Comparison of ENCODE assay signal across 9 cellular contexts in genomic region chr18:49858309-49859005, GRCh38. TPM values are rescaled to one million over a fixed set of nuclear protein-coding genes. Genes with fewer than 3 reads are reported as not detected.
DNase-seq lines count a peak whose midpoint lies in the region; ATAC-seq and TF ChIP-seq lines count a peak whose summit lies in the region.
"Had no signal": no experiment of that assay in that cellular context is flagged by ENCODE, and none has a peak within 500 bp of the region (broad histone marks: within the 10 kb centered on the region; RNA-seq: fewer than 3 reads in every experiment).

No MANE protein-coding gene starts in this region.

- H2AFZ ChIP-seq in PC-3 (ENCODE audit: low read length), result peak overlapping the region; percentile 34; the same call in 1 of the 2 replicates
- H2AFZ ChIP-seq in neural cell (ENCODE audit: low read depth, low read length), result no peak overlapping the region

- BruUV-seq in PC-3 (replicated peaks; lab: Mats Ljungman, UMichigan), result no TSS peak

- DNase-seq in COLO668 (lab: John Stamatoyannopoulos, UW; ENCODE audit: unreplicated experiment) (peak; percentile 75), HS-5 (ENCODE audit: low read depth) (peak; percentile 4), PC-3 (peak; percentile 61), fibroblast of pulmonary artery (ENCODE audit: low read depth) (peak; percentile 86), thoracic aorta (ENCODE audit: low spot score) (no peak)
- peak; percentile 49 to 70 for DNase-seq in activated T-cell treated with anti-CD3 and anti-CD28 coated beads, Interleukin-2, amount 50 U/mL, for 72 hours

- H3K27me3 ChIP-seq in PC-3 (ENCODE audit: low read length) (no peaks in the 10 kb centered on the region), neural cell (ENCODE audit: insufficient read depth, low read depth, low read length) (no peaks in the 10 kb centered on the region), thoracic aorta (replicated peaks; ENCODE audit: insufficient read depth) (no peaks in the 10 kb centered on the region)

- H3K9me2 ChIP-seq in PC-3 (replicated peaks; ENCODE audit: low read length) (no peaks in the 10 kb centered on the region), neural cell (ENCODE audit: insufficient read depth, low read length) (no peaks in the 10 kb centered on the region)

- H3K36me3 ChIP-seq in PC-3 (ENCODE audit: low read depth, low read length) (no peaks in the 10 kb centered on the region), neural cell (ENCODE audit: insufficient read depth, low read length) (no peaks in the 10 kb centered on the region), thoracic aorta (no peaks in the 10 kb centered on the region)

- TF ChIP-seq CTCF in PC-3 (conservative IDR thresholded peaks at IDR 0.05; ENCODE audit: low read depth, low read length) (peak; percentile 77), fibroblast of pulmonary artery (IDR thresholded peaks at IDR 0.05; ENCODE audit: low read length, missing control alignments) (peak; percentile 90), neural cell (IDR thresholded peaks at IDR 0.05; ENCODE audit: poor library complexity, severe bottlenecking) (peak; percentile 87), thoracic aorta (IDR thresholded peaks at IDR 0.05) (peak; percentile 76)

- no peak for TF ChIP-seq EP300 in neural cell (conservative IDR thresholded peaks at IDR 0.05; ENCODE audit: poor library complexity, severe bottlenecking)

- no peaks in the 10 kb centered on the region for H3K4me1 Mint-ChIP-seq in activated T-cell treated with anti-CD3 and anti-CD28 coated beads, Interleukin-2, amount 50 U/mL, for 72 hours (ENCODE audit: low read depth)
- H3K4me1 Mint-ChIP-seq: activated naive CD4-positive, alpha-beta T cell treated with anti-CD3 and anti-CD28 coated beads, Interleukin-2, amount 50 U/mL, for 24 hours had no signal

- no peak overlapping the region for H3K9ac ChIP-seq in PC-3 (ENCODE audit: low read length)
- no peak overlapping the region for H3K9ac ChIP-seq in neural cell (ENCODE audit: low read length)

- H3K4me2 ChIP-seq in PC-3 (ENCODE audit: low read length) (peak overlapping the region; percentile 22; the same call in 1 of the 2 replicates), neural cell (ENCODE audit: low read length) (no peak overlapping the region)

- no peaks in the 10 kb centered on the region for H3K9me3 Mint-ChIP-seq in activated T-cell treated with anti-CD3 and anti-CD28 coated beads, Interleukin-2, amount 50 U/mL, for 72 hours
- H3K9me3 Mint-ChIP-seq: activated naive CD4-positive, alpha-beta T cell treated with anti-CD3 and anti-CD28 coated beads, Interleukin-2, amount 50 U/mL, for 24 hours had no signal

- no peak overlapping the region for H3K27ac Mint-ChIP-seq in activated T-cell treated with anti-CD3 and anti-CD28 coated beads, Interleukin-2, amount 50 U/mL, for 72 hours
- H3K27ac Mint-ChIP-seq: activated naive CD4-positive, alpha-beta T cell treated with anti-CD3 and anti-CD28 coated beads, Interleukin-2, amount 50 U/mL, for 24 hours had no signal

- intact Hi-C loops in PC-3 (cut with micrococcal nuclease), result loop anchor here (1.0 to 5.0 kb wide), 4 partner anchors 61 to 348 kb away; no protein-coding TSS in a partner anchor

- H3K9me3 ChIP-seq in PC-3 (ENCODE audit: low read length) (no peaks in the 10 kb centered on the region), neural cell (ENCODE audit: low read length) (no peaks in the 10 kb centered on the region), thoracic aorta (no peaks in the 10 kb centered on the region)

- H3F3A ChIP-seq in PC-3 (ENCODE audit: low read length, unreplicated experiment), result no peaks in the 10 kb centered on the region
- H3F3A ChIP-seq in neural cell (ENCODE audit: insufficient read depth, low read length, poor library complexity, severe bottlenecking), result no peaks in the 10 kb centered on the region

- H4K20me1 ChIP-seq in PC-3 (ENCODE audit: low read length) (no peaks in the 10 kb centered on the region), neural cell (ENCODE audit: insufficient read depth) (no peaks in the 10 kb centered on the region)

- H3K27ac ChIP-seq in PC-3 (ENCODE audit: low read length) (peak overlapping the region; percentile 23; the same call in 1 of the 2 replicates), neural cell (ENCODE audit: low read length) (no peak overlapping the region), thoracic aorta (no peak overlapping the region)

- CTCF ChIA-PET in PC-3 (lab: Charles Lee), result interaction anchor here (0.6 to 1.3 kb wide), 10 partner anchors 9 to 297 kb away, joined by 3 to 6 read pairs (median 3); no protein-coding TSS in a partner anchor

- POLR2A ChIA-PET in PC-3 (lab: Charles Lee; ENCODE audit: unreplicated experiment), result no interaction called here

- H3K4me3 ChIP-seq in PC-3 (ENCODE audit: low read length) (no peak overlapping the region), fibroblast of pulmonary artery (replicated peaks; ENCODE audit: low read depth, low read length) (no peak overlapping the region), neural cell (ENCODE audit: low read length) (no peak overlapping the region), thoracic aorta (no peak overlapping the region)

- H3K4me1 ChIP-seq in PC-3 (ENCODE audit: insufficient read depth, low read length) (peaks cover 7% of the 10 kb centered on the region; the same call in 1 of the 2 replicates), thoracic aorta (ENCODE audit: control insufficient read depth in 1 of 2, low read depth in 2 of 2) (no peaks in the 10 kb centered on the region)

- H3K79me2 ChIP-seq in PC-3 (ENCODE audit: low read length) (no peaks in the 10 kb centered on the region), neural cell (replicated peaks; ENCODE audit: insufficient read depth, low read length) (no peaks in the 10 kb centered on the region)

- ATAC-seq in PC-3 (peak; percentile 80), thoracic aorta (ENCODE audit: insufficient number of reproducible peaks, low FRiP score, low read depth) (no peak), HG02571 (IDR thresholded peaks at IDR 0.05; ENCODE audit: unreplicated experiment) (no peak)
- ATAC-seq in activated T-cell treated with anti-CD3 and anti-CD28 coated beads, Interleukin-2, amount 50 U/mL, for 72 hours (replicated peaks in 1 of 2), result peak in 1 of 2 donors; percentile 47

- peak; percentile 92 for TF ChIP-seq RAD21 in neural cell (conservative IDR thresholded peaks at IDR 0.05)

- H3K4me3 Mint-ChIP-seq in activated T-cell treated with anti-CD3 and anti-CD28 coated beads, Interleukin-2, amount 50 U/mL, for 72 hours, result no peak overlapping the region
- H3K4me3 Mint-ChIP-seq: activated naive CD4-positive, alpha-beta T cell treated with anti-CD3 and anti-CD28 coated beads, Interleukin-2, amount 50 U/mL, for 24 hours had no signal

- H3K27me3 Mint-ChIP-seq in activated T-cell treated with anti-CD3 and anti-CD28 coated beads, Interleukin-2, amount 50 U/mL, for 72 hours (ENCODE audit: low read depth), result no peaks in the 10 kb centered on the region
- H3K27me3 Mint-ChIP-seq: activated naive CD4-positive, alpha-beta T cell treated with anti-CD3 and anti-CD28 coated beads, Interleukin-2, amount 50 U/mL, for 24 hours had no signal

- H3K36me3 Mint-ChIP-seq in activated T-cell treated with anti-CD3 and anti-CD28 coated beads, Interleukin-2, amount 50 U/mL, for 72 hours (ENCODE audit: insufficient read depth in 2 of 2), result no peaks in the 10 kb centered on the region
- H3K36me3 Mint-ChIP-seq: activated naive CD4-positive, alpha-beta T cell treated with anti-CD3 and anti-CD28 coated beads, Interleukin-2, amount 50 U/mL, for 24 hours had no signal

TF ChIP-seq in neural cell, 6 proteins besides CTCF, POLR2A, EP300 and RAD21:
- TF ChIP-seq SMC3 (conservative IDR thresholded peaks at IDR 0.05; ENCODE audit: poor library complexity) (peak; percentile 91), MXI1 (conservative IDR thresholded peaks at IDR 0.05; ENCODE audit: poor library complexity, severe bottlenecking) (peak; percentile 23), POLR2AphosphoS5 (IDR thresholded peaks at IDR 0.05) (no peak)
- TF ChIP-seq, protein P1, sequence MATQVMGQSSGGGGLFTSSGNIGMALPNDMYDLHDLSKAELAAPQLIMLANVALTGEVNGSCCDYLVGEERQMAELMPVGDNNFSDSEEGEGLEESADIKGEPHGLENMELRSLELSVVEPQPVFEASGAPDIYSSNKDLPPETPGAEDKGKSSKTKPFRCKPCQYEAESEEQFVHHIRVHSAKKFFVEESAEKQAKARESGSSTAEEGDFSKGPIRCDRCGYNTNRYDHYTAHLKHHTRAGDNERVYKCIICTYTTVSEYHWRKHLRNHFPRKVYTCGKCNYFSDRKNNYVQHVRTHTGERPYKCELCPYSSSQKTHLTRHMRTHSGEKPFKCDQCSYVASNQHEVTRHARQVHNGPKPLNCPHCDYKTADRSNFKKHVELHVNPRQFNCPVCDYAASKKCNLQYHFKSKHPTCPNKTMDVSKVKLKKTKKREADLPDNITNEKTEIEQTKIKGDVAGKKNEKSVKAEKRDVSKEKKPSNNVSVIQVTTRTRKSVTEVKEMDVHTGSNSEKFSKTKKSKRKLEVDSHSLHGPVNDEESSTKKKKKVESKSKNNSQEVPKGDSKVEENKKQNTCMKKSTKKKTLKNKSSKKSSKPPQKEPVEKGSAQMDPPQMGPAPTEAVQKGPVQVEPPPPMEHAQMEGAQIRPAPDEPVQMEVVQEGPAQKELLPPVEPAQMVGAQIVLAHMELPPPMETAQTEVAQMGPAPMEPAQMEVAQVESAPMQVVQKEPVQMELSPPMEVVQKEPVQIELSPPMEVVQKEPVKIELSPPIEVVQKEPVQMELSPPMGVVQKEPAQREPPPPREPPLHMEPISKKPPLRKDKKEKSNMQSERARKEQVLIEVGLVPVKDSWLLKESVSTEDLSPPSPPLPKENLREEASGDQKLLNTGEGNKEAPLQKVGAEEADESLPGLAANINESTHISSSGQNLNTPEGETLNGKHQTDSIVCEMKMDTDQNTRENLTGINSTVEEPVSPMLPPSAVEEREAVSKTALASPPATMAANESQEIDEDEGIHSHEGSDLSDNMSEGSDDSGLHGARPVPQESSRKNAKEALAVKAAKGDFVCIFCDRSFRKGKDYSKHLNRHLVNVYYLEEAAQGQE (IDR thresholded peaks at IDR 0.05; ENCODE audit: borderline replicate concordance), result no peak

RNA-seq across cellular contexts. Expression of gene ACAA2, which starts 45.1 kb away (rescaled TPM):
- 6.5 and 7.1 TPM in 2 replicates for total RNA-seq in PC-3 (2014; rRNA removed)
- 10 to 100 TPM; 79.0 to 84.1 TPM for total RNA-seq in activated T-cell treated with anti-CD3 and anti-CD28 coated beads, Interleukin-2, amount 50 U/mL, for 72 hours
- 6.3 and 9.8 TPM in 2 replicates for polyA plus RNA-seq in neural cell
- 9.7 and 10.2 TPM in 2 replicates for polyA minus RNA-seq in neural cell
- 10 to 100 TPM; 20.3 to 26.5 TPM for total RNA-seq in thoracic aorta
